In genomic region chr7:73715648-73716317, GRCh38 we compare ENCODE assay signal across 9 cellular contexts. TPM values are rescaled to one million over a fixed set of nuclear protein-coding genes. Genes with fewer than 3 reads are reported as not detected.
DNase-seq lines count a peak whose midpoint lies in the region; ATAC-seq and TF ChIP-seq lines count a peak whose summit lies in the region.
"Had no signal": no experiment of that assay in that cellular context is flagged by ENCODE, and none has a peak within 500 bp of the region (broad histone marks: within the 10 kb centered on the region; RNA-seq: fewer than 3 reads in every experiment).

No MANE protein-coding gene starts in this region.

- H3K9ac ChIP-seq in parathyroid adenoma, result no peak overlapping the region

- in situ Hi-C loops in brain microvascular endothelial cell (cut with HindIII; ENCODE audit: low pct_ligation_motif_present, low sequenced_read_pairs), result no loop called here

- no peak for TF ChIP-seq POLR2A in ovary (IDR thresholded peaks at IDR 0.05)

- TF ChIP-seq CTCF in BE2C (IDR thresholded peaks at IDR 0.05; ENCODE audit: low read depth, low read length) (no peak), brain microvascular endothelial cell (IDR thresholded peaks at IDR 0.05; ENCODE audit: low read depth, low read length, missing control alignments) (no peak), parathyroid adenoma (IDR thresholded peaks at IDR 0.05) (no peak), ovary (IDR thresholded peaks at IDR 0.05) (no peak)

- WGBS in ovary, 3 donors, result 64 to 72% (median 67%) methylated on average over 16 of the region's 16 CpGs

- no peaks in the 10 kb centered on the region for H3K9me3 ChIP-seq in BE2C
- H3K9me3 ChIP-seq in parathyroid adenoma (ENCODE audit: control insufficient read depth, low read length), result no peaks in the 10 kb centered on the region
- H3K9me3 ChIP-seq in ovary, result no peaks in the 10 kb centered on the region
- H3K9me3 ChIP-seq: heart right ventricle had no signal

- peak overlapping the region; percentile 9 for H2AFZ ChIP-seq in parathyroid adenoma

- intact Hi-C loops in ovary (cut with DNase I), result no loop called here

- peaks cover 4% of the 10 kb centered on the region for H3K79me2 ChIP-seq in parathyroid adenoma

- H3K27ac ChIP-seq in brain microvascular endothelial cell (peak overlapping the region; percentile 98), parathyroid adenoma (peak overlapping the region; percentile 31), ovary (no peak overlapping the region)
- H3K27ac ChIP-seq: heart right ventricle had no signal

- H3K4me3 ChIP-seq in BE2C (ENCODE audit: low read depth, low read length) (no peak overlapping the region), brain microvascular endothelial cell (ENCODE audit: low read depth, low read length) (peak overlapping the region; percentile 88), parathyroid adenoma (ENCODE audit: low read depth, low read length) (no peak overlapping the region), ovary (no peak overlapping the region)
- H3K4me3 ChIP-seq: heart right ventricle had no signal

- TF ChIP-seq EP300 in ovary (IDR thresholded peaks at IDR 0.05), result no peak

- no peaks in the 10 kb centered on the region for H3K36me3 ChIP-seq in BE2C
- peaks cover 52% of the 10 kb centered on the region for H3K36me3 ChIP-seq in brain microvascular endothelial cell (replicated peaks)
- H3K36me3 ChIP-seq in parathyroid adenoma (ENCODE audit: control insufficient read depth, insufficient read depth, low read length), result no peaks in the 10 kb centered on the region
- no peaks in the 10 kb centered on the region for H3K36me3 ChIP-seq in ovary
- H3K36me3 ChIP-seq: heart right ventricle had no signal

- no peak overlapping the region for H3K4me2 ChIP-seq in parathyroid adenoma (ENCODE audit: low read length)

- H3K4me1 ChIP-seq in BE2C (peaks cover 12% of the 10 kb centered on the region), parathyroid adenoma (peaks cover 20% of the 10 kb centered on the region), ovary (ENCODE audit: insufficient read depth) (no peaks in the 10 kb centered on the region)

- DNase-seq in BE2C, result peak; percentile 88
- peak; percentile 97 for DNase-seq in brain microvascular endothelial cell
- DNase-seq in ovary, result no peak
- DNase-seq: heart right ventricle had no signal

- no peaks in the 10 kb centered on the region for H3K27me3 ChIP-seq in BE2C
- H3K27me3 ChIP-seq in brain microvascular endothelial cell (replicated peaks), result no peaks in the 10 kb centered on the region
- no peaks in the 10 kb centered on the region for H3K27me3 ChIP-seq in parathyroid adenoma (ENCODE audit: control insufficient read depth, insufficient read depth, low read length)
- no peaks in the 10 kb centered on the region for H3K27me3 ChIP-seq in ovary

- peak; percentile 43 for ATAC-seq in HG03442 (IDR thresholded peaks at IDR 0.05; ENCODE audit: unreplicated experiment)
- ATAC-seq in GM19328 (IDR thresholded peaks at IDR 0.05; ENCODE audit: unreplicated experiment), result no peak
- no peak for ATAC-seq in HG03139 (IDR thresholded peaks at IDR 0.05; ENCODE audit: unreplicated experiment)

TF ChIP-seq in PFSK-1, 5 proteins besides CTCF, POLR2A, EP300 and RAD21:
- TF ChIP-seq TAF1 (IDR thresholded peaks at IDR 0.05; ENCODE audit: borderline replicate concordance, insufficient read depth, low read length) (no peak), FOXP2 (optimal IDR thresholded peaks at IDR 0.05; ENCODE audit: borderline replicate concordance, extremely low read depth, extremely low read length, insufficient read depth) (peak; percentile 79)

RNA-seq across cellular contexts. Expression of gene STX1A, which starts 3.7 kb away (rescaled TPM):
- 97.6 TPM for polyA plus RNA-seq in BE2C (2012; ENCODE audit: insufficient read depth, insufficient read length, low read depth)
- 13.1 TPM for polyA plus RNA-seq in PFSK-1 (2012; ENCODE audit: insufficient read length, low read depth)
- total RNA-seq in ovary, result 10 to 100 TPM in 1 of 7 donors, 1 to 10 TPM in 6; 4.5 to 11.3 (median 6.4) TPM
- 1 to 10 TPM; 1.6 to 5.1 TPM for polyA plus RNA-seq in ovary

RNA-seq across cellular contexts. Expression of gene ABHD11, which starts 22.8 kb away (rescaled TPM):
- 46.5 TPM for polyA plus RNA-seq in BE2C (2012; ENCODE audit: insufficient read depth, insufficient read length, low read depth)
- polyA plus RNA-seq in PFSK-1 (2012; ENCODE audit: insufficient read length, low read depth), result 27.4 TPM
- total RNA-seq in ovary, result 10 to 100 TPM in 4 of 7 donors, 1 to 10 TPM in 3; 8.0 to 34.6 (median 11.4) TPM
- polyA plus RNA-seq in ovary, result 10 to 100 TPM; 10.7 to 11.9 TPM

RNA-seq across cellular contexts. Expression of gene BUD23, which starts 32.4 kb away (rescaled TPM):
- 447 TPM for polyA plus RNA-seq in BE2C (2012; ENCODE audit: insufficient read depth, insufficient read length, low read depth)
- polyA plus RNA-seq in PFSK-1 (2012; ENCODE audit: insufficient read length, low read depth), result 278 TPM
- total RNA-seq in ovary, result 10 to 100 TPM; 19.8 to 62.9 (median 53.3) TPM
- polyA plus RNA-seq in ovary, result 10 to 100 TPM; 49.0 to 52.3 TPM

RNA-seq across cellular contexts. Expression of gene DNAJC30, which starts 32.5 kb away (rescaled TPM):
- 20.2 TPM for polyA plus RNA-seq in BE2C (2012; ENCODE audit: insufficient read depth, insufficient read length, low read depth)
- polyA plus RNA-seq in PFSK-1 (2012; ENCODE audit: insufficient read length, low read depth), result 6.2 TPM
- total RNA-seq in ovary, result 10 to 100 TPM in 5 of 7 donors, 1 to 10 TPM in 2; 7.1 to 16.1 (median 13.0) TPM
- 1 to 10 TPM; 7.5 to 8.8 TPM for polyA plus RNA-seq in ovary

RNA-seq across cellular contexts. Expression of gene VPS37D, which starts 48.2 kb away (rescaled TPM):
- polyA plus RNA-seq in BE2C (2012; ENCODE audit: insufficient read depth, insufficient read length, low read depth), result 0.80 TPM
- polyA plus RNA-seq in PFSK-1 (2012; ENCODE audit: insufficient read length, low read depth), result 7.6 TPM
- 1 to 10 TPM; 4.7 to 8.8 (median 6.3) TPM for total RNA-seq in ovary
- 1 to 10 TPM in 1 of 2 donors, under 1 TPM in 1; 0.28 to 6.1 TPM for polyA plus RNA-seq in ovary

Comparison
In these comparisons a context has a peak if more than half of its experiments do, and no peak if none do; other contexts are left out.
1. DNase-seq: peak in BE2C (single experiment) and brain microvascular endothelial cell (single experiment); none in ovary (0 of 5).
2. H3K27ac ChIP-seq: peak in brain microvascular endothelial cell (single experiment) and parathyroid adenoma (single experiment); none in ovary (0 of 2).